ENCODE assay signal across 8 cellular contexts in the genomic region with DNA sequence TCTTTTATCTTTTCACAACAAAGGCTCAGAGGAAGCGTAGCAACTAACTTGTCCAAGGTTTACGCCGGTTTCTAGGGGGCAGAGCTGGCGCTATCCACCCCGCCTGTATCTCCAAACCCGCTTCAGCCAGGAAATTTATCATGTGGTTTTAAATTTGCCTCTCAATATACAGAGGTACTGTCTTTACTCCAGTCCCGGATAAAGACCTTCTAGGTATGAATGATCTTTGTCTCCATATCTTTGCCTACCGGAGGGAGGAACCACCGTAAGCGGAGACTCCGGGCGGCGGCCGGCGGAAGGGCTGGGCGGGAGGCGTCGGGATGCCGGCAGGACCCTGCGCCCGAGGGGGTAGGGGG. TPM values are rescaled to one million over a fixed set of nuclear protein-coding genes. Genes with fewer than 3 reads are reported as not detected.
DNase-seq lines count a peak whose midpoint lies in the region; ATAC-seq, FAIRE-seq and TF ChIP-seq lines count a peak whose summit lies in the region.

No MANE protein-coding gene starts in this region.

- H2AFZ ChIP-seq in K562 (ENCODE audit: low read depth, low read length): peak overlapping the region; percentile 89

- TF ChIP-seq RAD21 in K562 (CRISPR knock-in tag; conservative IDR thresholded peaks at IDR 0.05 in 1 of 2, IDR thresholded peaks at IDR 0.05 in 1 of 2): no peak

- peak; percentile 23 for ATAC-seq in HG02759 (IDR thresholded peaks at IDR 0.05; ENCODE audit: unreplicated experiment)
- peak; percentile 26 for ATAC-seq in K562

- BruUV-seq in K562 (replicated peaks; lab: Mats Ljungman, UMichigan): no TSS peak

- H3K4me3 ChIP-seq in K562 (peak overlapping the region; percentile 87), iPS-18c (ENCODE audit: insufficient read depth, low read depth, low read length) (peak overlapping the region; percentile 81), small intestine (ENCODE audit: low read depth in 1 of 2, low read length in 2 of 2) (peak overlapping the region; percentile 76 to 99)

- H3K27me3 ChIP-seq in K562 (ENCODE audit: control insufficient read depth in 2 of 2, insufficient read depth in 2 of 2, low read length in 2 of 2) (no peaks in the 10 kb centered on the region), small intestine (ENCODE audit: control insufficient read depth in 2 of 2, insufficient read depth in 2 of 2, low read length in 2 of 2) (no peaks in the 10 kb centered on the region)

- DNase-seq in activated CD4-positive, CD25-positive, alpha-beta regulatory T cell treated with anti-CD3 and anti-CD28 coated beads, Interleukin-2, amount 50 U/mL, for 72 hours: peak; percentile 37
- no peak for DNase-seq in activated CD4-positive, CD25-positive, alpha-beta regulatory T cell (lab: John Stamatoyannopoulos, UW)
- DNase-seq in NCI-H510A treated with DMSO at 0.1 percent for 48 hours (lab: John Stamatoyannopoulos, UW): peak; percentile 60
- DNase-seq in K562 (ENCODE audit: extremely low read depth in 1 of 4, low spot score in 3 of 4): peak in 2 of 4 experiments; percentile 20 to 50
- peak; percentile 52 for DNase-seq in small intestine
- DNase-seq in stimulated activated CD4-positive, alpha-beta T cell treated with anti-CD3 and anti-CD28 coated beads, Interleukin-2, amount 100 ng/mL, for 24 hours: no peak

- H3K79me2 ChIP-seq in K562 (ENCODE audit: control insufficient read depth, insufficient read depth, low read length): peaks cover 41% of the 10 kb centered on the region

- H4K20me1 ChIP-seq in K562 (replicated peaks; ENCODE audit: control insufficient read depth, insufficient read depth, low read length): no peaks in the 10 kb centered on the region

- intact Hi-C loops in K562 (cut with micrococcal nuclease): no loop called here

- peak overlapping the region; percentile 70 for H3K27ac ChIP-seq in K562 (ENCODE audit: extremely low read depth, low read depth, low read length)
- H3K27ac ChIP-seq in small intestine (ENCODE audit: low read depth in 1 of 2, low read length in 1 of 2): peak overlapping the region; percentile 87 to 94

- peak overlapping the region; percentile 80 for H3K4me2 ChIP-seq in K562 (ENCODE audit: insufficient read depth, low read length)

- TF ChIP-seq CTCF in K562 (IDR thresholded peaks at IDR 0.05 in 2 of 3, conservative IDR thresholded peaks at IDR 0.05 in 1 of 3; ENCODE audit: insufficient read depth in 2 of 3, low read depth in 1 of 3, low read length in 3 of 3): no peak

- H3K36me3 ChIP-seq in K562 (ENCODE audit: control insufficient read depth, insufficient read depth, low read length) (peaks cover 13% of the 10 kb centered on the region; the same call in 2 of the 3 replicates), small intestine (ENCODE audit: control insufficient read depth in 2 of 2, insufficient read depth in 2 of 2, low read length in 2 of 2) (no peaks in the 10 kb centered on the region)

- in situ Hi-C loops in K562 (cut with MboI): loop anchor here (5.0 kb wide), 1 partner anchor 105 kb away; no protein-coding TSS in a partner anchor

- H3K4me1 ChIP-seq in K562 (replicated peaks in 1 of 2; ENCODE audit: control insufficient read depth in 2 of 2, insufficient read depth in 2 of 2, low read length in 2 of 2): peaks cover 8 to 18% of the 10 kb centered on the region in 2 experiments; a peak in 4 of 5 replicates
- no peaks in the 10 kb centered on the region for H3K4me1 ChIP-seq in small intestine (ENCODE audit: control insufficient read depth in 2 of 2, insufficient read depth in 1 of 2, low read depth in 1 of 2, low read length in 1 of 2)

- TF ChIP-seq POLR2A in K562 (conservative IDR thresholded peaks at IDR 0.05): no peak; the same call in 1 of the 2 replicates

- WGBS in K562 (ENCODE audit: insufficient coverage, low coverage, missing lambda C conversion rate): under 1% methylated on average over 13 of the region's 21 CpGs
- WGBS in small intestine, 3 donors: 0 to 1% (median 0%) methylated on average over 21 of the region's 21 CpGs

- POLR2A ChIA-PET in K562 (lab: Yijun Ruan, JAX): no interaction called here

- peak overlapping the region; percentile 64 to 90 for H3K9ac ChIP-seq in K562 (ENCODE audit: insufficient read depth in 1 of 2, low read depth in 2 of 2, low read length in 2 of 2)

- H3K9me3 ChIP-seq in K562 (replicated peaks; ENCODE audit: control insufficient read depth, insufficient read depth, low read depth, low read length) (no peaks in the 10 kb centered on the region), iPS-18c (ENCODE audit: control insufficient read depth, insufficient read depth, low read length) (no peaks in the 10 kb centered on the region), small intestine (ENCODE audit: control insufficient read depth, low read depth) (no peaks in the 10 kb centered on the region)

- CTCF ChIA-PET in K562 (lab: Yijun Ruan, JAX; ENCODE audit: low intra/inter-chr PET ratio): no interaction called here

- peak; percentile 69 for FAIRE-seq in K562 (lab: Jason Lieb, UNC)
- FAIRE-seq in small intestine (lab: Jason Lieb, UNC): no peak

- no peaks in the 10 kb centered on the region for H3K9me1 ChIP-seq in K562 (ENCODE audit: control insufficient read depth, insufficient read depth, low read length)

- no peak for TF ChIP-seq EP300 in K562 (IDR thresholded peaks at IDR 0.05; ENCODE audit: low read length)

TF ChIP-seq in K562, 482 proteins besides CTCF, POLR2A, EP300 and RAD21 (continues in another document):
- TF ChIP-seq HNRNPLL (IDR thresholded peaks at IDR 0.05; ENCODE audit: low read depth, low read length, poor library complexity, severe bottlenecking): peak; percentile 80
- TF ChIP-seq HMBOX1 (IDR thresholded peaks at IDR 0.05): peak; percentile 25; the same call in 1 of the 2 replicates
- TF ChIP-seq PHF20 (IDR thresholded peaks at IDR 0.05; ENCODE audit: partially characterized antibody): no peak
- TF ChIP-seq HDAC1 (IDR thresholded peaks at IDR 0.05): peak in 1 of 2 experiments; percentile 27; a peak in 1 of 4 replicates
- no peak for TF ChIP-seq HDGF (IDR thresholded peaks at IDR 0.05)

RNA-seq across cellular contexts. Expression of gene RIMKLB, which starts 0.7 kb away (rescaled TPM):
- 37.6 and 137 TPM in 2 replicates for total RNA-seq in K562 (2011; cell fraction: chromatin; rRNA removed; ENCODE audit: low replicate concordance)
- total RNA-seq in K562 (2011; cell fraction: nucleolus; rRNA removed): 13.0 and 21.2 TPM in 2 replicates
- total RNA-seq in K562 (2011; cell fraction: nucleoplasm; rRNA removed): 43.9 and 65.5 TPM in 2 replicates
- total RNA-seq in K562 (2014; rRNA removed) (13.6 and 17.2 TPM in 2 replicates), K562 (2014; rRNA removed; fragmentation: Illumina TruSeq; extraction: Trizol) (19.8 and 24.5 TPM in 2 replicates), K562 (2015; rRNA removed; fragmentation: Illumina TruSeq; extraction: Trizol) (17.9 and 22.8 TPM in 2 replicates), K562 (2021) (13.8 and 17.0 TPM in 2 replicates)
- polyA plus RNA-seq in K562 (2011; rRNA removed) (19.5 and 21.8 TPM in 2 replicates), K562 (2014; fragmentation: Illumina TruSeq; extraction: Trizol) (15.5 and 17.2 TPM in 2 replicates), K562 (2014; fragmentation: Nextera tagmentation; extraction: Ambion mirVana) (1 to 10 TPM; 6.5 to 9.1 TPM), K562 (2014; rRNA removed) (16.4 and 18.3 TPM in 2 replicates), small intestine (10 to 100 TPM in 2 of 3 donors, 1 to 10 TPM in 1; 9.5 to 42.7 (median 19.5) TPM)
- 3.3 and 7.9 TPM in 2 replicates for polyA plus RNA-seq in K562 (2011; cell fraction: cytosol; rRNA removed)
- polyA plus RNA-seq in K562 (2011; cell fraction: nucleus; rRNA removed): 66.7 and 90.7 TPM in 2 replicates
- polyA plus RNA-seq in K562 (2012): 14.6 and 18.5 TPM in 2 replicates
- polyA minus RNA-seq in K562 (2011; rRNA and poly(A)+ RNA removed): 55.1 and 69.0 TPM in 2 replicates
- 9.1 and 10.8 TPM in 2 replicates for polyA minus RNA-seq in K562 (2011; cell fraction: cytosol; rRNA and poly(A)+ RNA removed)
- 32.6 and 61.2 TPM in 2 replicates for polyA minus RNA-seq in K562 (2011; cell fraction: nucleus; rRNA and poly(A)+ RNA removed)

RNA-seq across cellular contexts. Expression of gene MFAP5, which starts 34.5 kb away (rescaled TPM):
- not detected in 2 replicates for total RNA-seq in K562 (2011; cell fraction: chromatin; rRNA removed; ENCODE audit: low replicate concordance)
- not detected in 2 replicates for total RNA-seq in K562 (2011; cell fraction: nucleolus; rRNA removed)
- not detected in 2 replicates for total RNA-seq in K562 (2011; cell fraction: nucleoplasm; rRNA removed)
- total RNA-seq in K562 (2014; rRNA removed) (not detected in 2 replicates), K562 (2014; rRNA removed; fragmentation: Illumina TruSeq; extraction: Trizol) (not detected in 2 replicates), K562 (2015; rRNA removed; fragmentation: Illumina TruSeq; extraction: Trizol) (not detected in 2 replicates), K562 (2021) (not detected in 2 replicates)
- polyA plus RNA-seq in K562 (2011; rRNA removed) (not detected in 2 replicates), K562 (2014; fragmentation: Illumina TruSeq; extraction: Trizol) (not detected in 2 replicates), K562 (2014; fragmentation: Nextera tagmentation; extraction: Ambion mirVana) (not detected), K562 (2014; rRNA removed) (not detected in 2 replicates), small intestine (10 to 100 TPM in 1 of 3 donors, 1 to 10 TPM in 1, not detected in 1; 1.4 to 48.2 TPM)
- not detected in 2 replicates for polyA plus RNA-seq in K562 (2011; cell fraction: cytosol; rRNA removed)
- not detected in 2 replicates for polyA plus RNA-seq in K562 (2011; cell fraction: nucleus; rRNA removed)
- not detected in 2 replicates for polyA plus RNA-seq in K562 (2012)
- 0.18 TPM in 1 of 2 replicates, not detected in the other for polyA minus RNA-seq in K562 (2011; rRNA and poly(A)+ RNA removed)
- polyA minus RNA-seq in K562 (2011; cell fraction: cytosol; rRNA and poly(A)+ RNA removed): not detected in 2 replicates
- polyA minus RNA-seq in K562 (2011; cell fraction: nucleus; rRNA and poly(A)+ RNA removed): 0.67 and 1.7 TPM in 2 replicates

Comparison
In these comparisons a context has a peak if more than half of its experiments do, and no peak if none do; other contexts are left out.
1. DNase-seq: peak in activated CD4-positive, CD25-positive, alpha-beta regulatory T cell treated with anti-CD3 and anti-CD28 coated beads, Interleukin-2, amount 50 U/mL, for 72 hours (single experiment), NCI-H510A treated with DMSO at 0.1 percent for 48 hours (single experiment) and small intestine (single experiment); none in activated CD4-positive, CD25-positive, alpha-beta regulatory T cell (0 of 4) and stimulated activated CD4-positive, alpha-beta T cell treated with anti-CD3 and anti-CD28 coated beads, Interleukin-2, amount 100 ng/mL, for 24 hours (0 of 2).
2. Peak in every context shown above with its lines, with median percentiles within 50 percentile points of each other: H3K4me3 ChIP-seq.